ENCODE assay signal across 8 cellular contexts in the genomic region with DNA sequence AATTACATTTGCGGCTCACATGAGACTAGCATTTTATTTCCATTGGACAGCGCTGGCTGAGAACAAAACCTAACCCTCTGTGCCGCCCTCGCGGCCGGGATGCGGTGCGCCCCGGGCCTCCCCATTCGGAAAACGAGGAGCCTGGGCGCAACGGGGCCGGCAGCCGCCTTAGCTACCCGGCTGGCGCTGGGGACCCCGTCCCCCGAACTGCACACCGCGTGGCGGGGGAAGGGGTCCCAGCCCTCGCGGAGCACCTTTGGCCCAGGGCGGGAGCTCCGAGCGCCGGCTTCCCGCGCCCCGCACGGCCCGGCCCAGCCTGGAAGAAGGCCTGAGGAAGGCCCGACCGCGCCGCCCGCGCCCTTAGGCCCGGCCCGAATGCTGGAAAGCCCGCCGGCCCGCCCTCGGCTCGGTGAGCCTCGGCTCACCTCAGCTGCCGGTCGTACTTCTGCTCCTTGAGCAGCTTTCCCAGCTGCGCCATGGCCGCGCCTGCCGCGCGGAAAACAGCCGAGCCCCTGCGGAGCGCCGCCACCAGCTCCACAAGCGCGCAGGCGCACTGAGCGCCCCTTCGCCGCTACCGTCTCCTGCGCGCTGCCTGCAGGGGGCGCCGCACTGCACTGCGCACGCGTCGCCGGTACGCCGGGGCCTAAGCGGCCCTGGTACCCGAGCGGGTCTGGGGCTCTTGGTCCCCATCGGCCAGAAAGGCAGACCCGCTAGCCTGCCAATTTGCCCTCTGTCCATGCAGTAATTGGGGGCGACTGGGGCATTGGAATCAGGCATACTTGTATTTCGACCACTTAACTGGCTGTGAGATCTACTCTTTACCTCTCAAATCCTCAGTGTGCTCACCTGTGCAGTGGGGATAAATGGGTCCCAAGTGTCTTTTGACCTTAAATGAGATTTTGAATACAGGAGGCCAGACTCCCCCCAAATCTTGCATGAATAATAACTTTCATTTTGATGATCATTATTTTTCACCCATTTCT. TPM values are rescaled to one million over a fixed set of nuclear protein-coding genes. Genes with fewer than 3 reads are reported as not detected.
A peak's percentile ranks its signal among the peaks of the same experiment; 100 is the strongest.
DNase-seq lines count a peak whose midpoint lies in the region; TF ChIP-seq lines count a peak whose summit lies in the region.

A gene (minus strand): TSS at position 555 of the 983 bp plus-strand sequence. CDS start 77 bp downstream, at position 478.

- peak within 1 kb of the TSS; percentile 94 for H3K14ac ChIP-seq in H9 (ENCODE audit: insufficient read depth, low read length)
- peak within 1 kb of the TSS; percentile 96 for H3K14ac ChIP-seq in neuronal stem cell (ENCODE audit: low read length)

- no peaks in the 10 kb centered on the region for H3K23me2 ChIP-seq in H9 (ENCODE audit: insufficient read length, low read depth, low read length, poor library complexity, severe bottlenecking)

- no peaks in the 10 kb centered on the region for H4K20me1 ChIP-seq in H9 (ENCODE audit: control insufficient read depth, insufficient read depth, insufficient read length)

- H3K27ac ChIP-seq in H9 (ENCODE audit: insufficient read length, low read depth, low read length), result no peak within 1 kb of the TSS
- H3K27ac ChIP-seq in neuronal stem cell (replicated peaks; ENCODE audit: low read length), result peak within 1 kb of the TSS; percentile 73

- peaks cover 10 to 13% of the 10 kb centered on the region in 2 experiments for H3K4me1 Mint-ChIP-seq in H9

- peak within 1 kb of the TSS; percentile 87 to 96 for H3K4me3 ChIP-seq in neuronal stem cell (ENCODE audit: low read length in 2 of 2)

- H3K4me1 ChIP-seq in H9 (ENCODE audit: insufficient read depth, low read length) (no peaks in the 10 kb centered on the region; the same call in 1 of the 2 replicates), neuronal stem cell (ENCODE audit: control insufficient read depth in 2 of 2, insufficient read depth in 1 of 2, low read depth in 1 of 2, low read length in 2 of 2) (peaks cover 5 to 7% of the 10 kb centered on the region in 2 donors)

- no peaks in the 10 kb centered on the region for H3K27me3 ChIP-seq in H9 (ENCODE audit: insufficient read depth, low read length)
- peaks cover 0 to 30% (median 0%) of the 10 kb centered on the region in 3 experiments for H3K27me3 ChIP-seq in neuronal stem cell (ENCODE audit: control insufficient read depth in 3 of 3, insufficient read depth in 3 of 3, low read depth in 1 of 3, low read length in 3 of 3)

- no peak within 1 kb of the TSS for H2BK15ac ChIP-seq in H9 (ENCODE audit: low read depth, low read length)
- H2BK15ac ChIP-seq in neuronal stem cell (ENCODE audit: low read length), result no peak within 1 kb of the TSS

- H3K4ac ChIP-seq in H9 (ENCODE audit: low read depth, low read length), result no peak within 1 kb of the TSS; the same call in 1 of the 2 replicates
- H3K4ac ChIP-seq in neuronal stem cell (ENCODE audit: low read length), result no peak within 1 kb of the TSS

- H3K9ac ChIP-seq in H9 (ENCODE audit: extremely low read depth, insufficient read length, low read length) (peak within 1 kb of the TSS; percentile 87), neuronal stem cell (ENCODE audit: low read depth, low read length, poor library complexity) (peak within 1 kb of the TSS; percentile 86)

- no peak within 1 kb of the TSS for H3T11ph ChIP-seq in H9 (ENCODE audit: low read length)

- H3K23ac ChIP-seq in H9 (ENCODE audit: insufficient read length, low read depth, low read length) (no peak within 1 kb of the TSS), neuronal stem cell (ENCODE audit: low read depth, low read length, poor library complexity) (peak within 1 kb of the TSS; percentile 66)

- H2BK120ac ChIP-seq in H9 (ENCODE audit: low read depth, low read length, poor library complexity, severe bottlenecking) (no peak within 1 kb of the TSS), neuronal stem cell (ENCODE audit: low read depth, low read length) (no peak within 1 kb of the TSS)

- H2AK5ac ChIP-seq in H9 (ENCODE audit: insufficient read length, low read length), result no peak within 1 kb of the TSS
- peak within 1 kb of the TSS; percentile 73 for H2AK5ac ChIP-seq in neuronal stem cell (ENCODE audit: low read depth, low read length)

- DNase-seq in GDM1 (lab: John Stamatoyannopoulos, UW), result peak; percentile 83
- peak; percentile 91 for DNase-seq in H9
- DNase-seq in M059J (ENCODE audit: low read depth), result peak; percentile 83
- DNase-seq in SHP77 (lab: John Stamatoyannopoulos, UW), result peak; percentile 66 to 70
- peak; percentile 85 for DNase-seq in activated gamma-delta T cell treated with Interleukin-2 at 50 U/mL for 16 hours
- peak; percentile 79 for DNase-seq in foreskin melanocyte
- DNase-seq in neuronal stem cell (ENCODE audit: low spot score), result peak; percentile 91

- H2AFZ ChIP-seq in H9 (ENCODE audit: low read length) (no peak within 1 kb of the TSS), neuronal stem cell (ENCODE audit: low read length) (peak within 1 kb of the TSS; percentile 85)

- H3K27me3 Mint-ChIP-seq in H9 (ENCODE audit: low read depth), result peaks cover 14% of the 10 kb centered on the region

- H3K79me1 ChIP-seq in H9 (ENCODE audit: insufficient read depth, low read depth, low read length, poor library complexity, severe bottlenecking) (peaks cover 7% of the 10 kb centered on the region), neuronal stem cell (ENCODE audit: low read depth, low read length) (no peaks in the 10 kb centered on the region)

- H3K9me3 ChIP-seq in H9 (ENCODE audit: control insufficient read depth, low read depth, low read length) (no peaks in the 10 kb centered on the region), neuronal stem cell (replicated peaks in 1 of 2; ENCODE audit: control insufficient read depth in 2 of 2, insufficient read depth in 1 of 2, low read depth in 1 of 2, low read length in 2 of 2) (no peaks in the 10 kb centered on the region)

- H3K79me2 ChIP-seq in H9 (ENCODE audit: insufficient read depth, low read length), result peaks cover 7% of the 10 kb centered on the region; the same call in 1 of the 2 replicates

- H3K18ac ChIP-seq in H9 (ENCODE audit: insufficient read length, low read depth, low read length), result peak within 1 kb of the TSS; percentile 91
- H3K18ac ChIP-seq in neuronal stem cell (ENCODE audit: low read length), result peak within 1 kb of the TSS; percentile 98

- H2BK5ac ChIP-seq in H9 (ENCODE audit: insufficient read length, low read length), result no peak within 1 kb of the TSS
- peak within 1 kb of the TSS; percentile 85 for H2BK5ac ChIP-seq in neuronal stem cell (ENCODE audit: low read length)

- H3K27ac Mint-ChIP-seq in H9, result peak within 1 kb of the TSS in 1 of 3 experiments; percentile 61; a peak in 1 of 7 replicates

- H2BK20ac ChIP-seq in H9 (ENCODE audit: low read depth, low read length, poor library complexity, severe bottlenecking), result no peak within 1 kb of the TSS

- H3K56ac ChIP-seq in H9 (ENCODE audit: insufficient read length, low read depth, low read length), result no peak within 1 kb of the TSS

- H3K4me2 ChIP-seq in H9 (ENCODE audit: insufficient read depth, insufficient read length, low read length), result peak within 1 kb of the TSS; percentile 72
- H3K4me2 ChIP-seq in neuronal stem cell (ENCODE audit: insufficient read depth, low read length, poor library complexity, severe bottlenecking), result peak within 1 kb of the TSS; percentile 71

- TF ChIP-seq CTCF in H9 (conservative IDR thresholded peaks at IDR 0.05) (peak; percentile 99), subcutaneous adipose tissue (IDR thresholded peaks at IDR 0.05; ENCODE audit: low read depth) (no peak)

- H3K36me3 ChIP-seq in neuronal stem cell (replicated peaks in 1 of 2; ENCODE audit: control insufficient read depth in 2 of 2, insufficient read depth in 2 of 2, low read length in 2 of 2), result peaks cover 10 to 39% of the 10 kb centered on the region in 2 donors

- no CpG with 5 or more reads among the region's 84 CpGs for WGBS in H9 (ENCODE audit: extremely low coverage, insufficient read length, low lambda C conversion rate)
- WGBS in neuronal stem cell (ENCODE audit: extremely low coverage in 2 of 2, insufficient read length in 2 of 2, insufficient replicate concordance in 1 of 2), 2 donors, result no CpG with 5 or more reads among the region's 84 CpGs

- H4K5ac ChIP-seq in H9 (ENCODE audit: insufficient read length, low read depth, low read length), result no peak within 1 kb of the TSS

- peaks cover 15 to 22% (median 22%) of the 10 kb centered on the region in 3 experiments; a peak in 6 of 7 replicates for H3K36me3 Mint-ChIP-seq in H9 (ENCODE audit: insufficient read depth in 1 of 3, low read depth in 3 of 3)

- H2BK12ac ChIP-seq in H9 (ENCODE audit: insufficient read length, low read depth, low read length) (no peak within 1 kb of the TSS), neuronal stem cell (ENCODE audit: low read length) (no peak within 1 kb of the TSS)

- peak within 1 kb of the TSS; percentile 67 to 79 for H3K4me3 Mint-ChIP-seq in H9

- no peak within 1 kb of the TSS for H4K91ac ChIP-seq in H9 (ENCODE audit: insufficient read length, low read depth, low read length)
- H4K91ac ChIP-seq in neuronal stem cell (ENCODE audit: low read depth, low read length, poor library complexity), result no peak within 1 kb of the TSS

- no peak within 1 kb of the TSS for H4K8ac ChIP-seq in H9 (replicated peaks; ENCODE audit: insufficient read length, low read depth, low read length)
- H4K8ac ChIP-seq in neuronal stem cell (ENCODE audit: low read depth, low read length), result no peak within 1 kb of the TSS

- H3K9me3 Mint-ChIP-seq in H9, result no peaks in the 10 kb centered on the region

RNA-seq across cellular contexts. Expression of the gene that starts here (rescaled TPM):
- total RNA-seq in H9 (2021), result 131 and 144 TPM in 2 replicates
- total RNA-seq in M059J (2014; rRNA removed; shearing (Covaris generic)), result 91.2 and 127 TPM in 2 replicates
- 239 TPM for polyA plus RNA-seq in neuronal stem cell (2013, experiment 1 of 2)
- polyA plus RNA-seq in neuronal stem cell (2013, experiment 2 of 2), result 243 TPM
- 10 to 100 TPM; 38.2 to 56.4 (median 46.4) TPM for total RNA-seq in subcutaneous adipose tissue
